ENCODE assay signal across 9 cellular contexts in genomic region chr15:100292010-100292409, GRCh38. TPM values are rescaled to one million over a fixed set of nuclear protein-coding genes. Genes with fewer than 3 reads are reported as not detected.
"Had no signal": no experiment of that assay in that cellular context is flagged by ENCODE, and none has a peak within 500 bp of the region (broad histone marks: within the 10 kb centered on the region; RNA-seq: fewer than 3 reads in every experiment).

No MANE protein-coding gene starts in this region.

- H3K27ac ChIP-seq: GM23248, HL-60 had no signal

- H3K36me3 ChIP-seq: HAP-1 had no signal

- ATAC-seq: HCT116, HepG2 had no signal

- H3K9ac ChIP-seq: GM23248 had no signal

- H2AFZ ChIP-seq: GM23248 had no signal

- DNase-seq: GM23248, GOT3, H7, HFFc6 had no signal

- H3K4me3 Mint-ChIP-seq: HFFc6, IgD-negative memory B cell had no signal

- H3K4me3 ChIP-seq: GM23248, HAP-1 had no signal

- H3K4me1 Mint-ChIP-seq: IgD-negative memory B cell had no signal

- H3K36me3 Mint-ChIP-seq: IgD-negative memory B cell had no signal

- H3K27ac Mint-ChIP-seq: HFFc6, IgD-negative memory B cell had no signal

RNA-seq across cellular contexts. Expression of gene ADAMTS17, which starts 49.8 kb away (rescaled TPM):
- total RNA-seq: GM23248, HFFc6 had no signal
